In the genomic region with DNA sequence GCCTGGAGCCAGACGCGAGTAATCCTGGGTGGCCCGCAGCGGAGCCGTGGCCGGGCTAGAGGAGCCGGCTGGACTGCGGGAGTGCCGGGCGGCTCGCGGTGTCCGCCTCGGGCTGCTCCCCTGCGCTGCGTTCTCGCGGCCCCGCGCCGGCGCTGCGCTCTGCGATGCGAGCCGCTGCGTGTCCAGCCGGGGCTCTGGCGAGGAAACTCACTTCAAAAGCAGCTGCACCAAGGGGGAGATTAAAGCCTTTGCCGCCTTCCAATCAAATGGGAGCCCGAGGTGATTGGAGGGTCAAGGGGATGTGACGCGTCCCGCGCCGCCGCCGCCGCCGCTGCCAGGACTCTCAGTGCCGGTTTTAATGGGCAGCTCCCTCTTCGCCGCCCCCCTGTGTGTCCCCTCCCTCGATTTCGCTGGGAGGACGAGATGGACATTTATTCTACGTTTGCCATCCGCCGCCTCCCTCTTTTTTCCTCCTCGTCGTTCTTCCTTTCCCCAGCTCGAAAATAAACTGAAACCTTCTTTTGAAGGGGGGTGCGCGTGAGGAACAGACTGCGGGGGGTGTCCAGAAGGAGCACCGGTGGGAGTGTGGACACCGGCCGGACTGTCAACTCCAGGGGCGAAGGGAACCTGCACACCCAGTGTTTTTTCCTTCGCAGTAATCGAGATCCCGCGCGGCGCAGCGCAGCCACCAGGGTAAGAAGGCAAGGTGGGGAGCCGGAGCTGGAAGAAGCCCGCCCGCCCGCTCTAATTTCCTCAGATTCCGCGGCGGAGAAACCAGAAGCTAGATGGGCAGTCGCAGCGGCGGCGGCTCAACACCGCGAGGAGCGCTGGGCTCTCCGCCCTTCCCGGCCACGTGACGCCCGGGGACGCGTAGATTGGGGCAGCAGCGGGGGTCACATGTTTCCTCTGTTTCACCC, we compare ENCODE assay signal across 8 cellular contexts. TPM values are rescaled to one million over a fixed set of nuclear protein-coding genes. Genes with fewer than 3 reads are reported as not detected.
DNase-seq lines count a peak whose midpoint lies in the region; ATAC-seq, FAIRE-seq and TF ChIP-seq lines count a peak whose summit lies in the region.

A gene with protein sequence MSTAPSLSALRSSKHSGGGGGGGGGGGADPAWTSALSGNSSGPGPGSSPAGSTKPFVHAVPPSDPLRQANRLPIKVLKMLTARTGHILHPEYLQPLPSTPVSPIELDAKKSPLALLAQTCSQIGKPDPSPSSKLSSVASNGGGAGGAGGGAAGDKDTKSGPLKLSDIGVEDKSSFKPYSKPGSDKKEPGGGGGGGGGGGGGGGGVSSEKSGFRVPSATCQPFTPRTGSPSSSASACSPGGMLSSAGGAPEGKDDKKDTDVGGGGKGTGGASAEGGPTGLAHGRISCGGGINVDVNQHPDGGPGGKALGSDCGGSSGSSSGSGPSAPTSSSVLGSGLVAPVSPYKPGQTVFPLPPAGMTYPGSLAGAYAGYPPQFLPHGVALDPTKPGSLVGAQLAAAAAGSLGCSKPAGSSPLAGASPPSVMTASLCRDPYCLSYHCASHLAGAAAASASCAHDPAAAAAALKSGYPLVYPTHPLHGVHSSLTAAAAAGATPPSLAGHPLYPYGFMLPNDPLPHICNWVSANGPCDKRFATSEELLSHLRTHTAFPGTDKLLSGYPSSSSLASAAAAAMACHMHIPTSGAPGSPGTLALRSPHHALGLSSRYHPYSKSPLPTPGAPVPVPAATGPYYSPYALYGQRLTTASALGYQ (minus strand): TSS at position 196 of the 917 bp plus-strand sequence. CDS start 345 bp downstream, outside the sequence.

- ATAC-seq in GM21825 (IDR thresholded peaks at IDR 0.05; ENCODE audit: unreplicated experiment) = peak; percentile 61
- peak; percentile 62 for ATAC-seq in RWPE2 (ENCODE audit: low read depth)
- ATAC-seq in GM18858 (IDR thresholded peaks at IDR 0.05; ENCODE audit: unreplicated experiment) = no peak

- peak within 1 kb of the TSS; percentile 62 for H3K4me3 ChIP-seq in RWPE2 (ENCODE audit: severe bottlenecking)
- H3K4me3 ChIP-seq in bronchial epithelial cell (ENCODE audit: low read depth, low read length) = peak within 1 kb of the TSS; percentile 95
- H3K4me3 ChIP-seq in iPS-18c (ENCODE audit: insufficient read depth, low read depth, low read length) = peak within 1 kb of the TSS; percentile 84
- H3K4me3 ChIP-seq in retinal pigment epithelial cell (ENCODE audit: low read length) = peak within 1 kb of the TSS; percentile 98

- H3K27ac ChIP-seq in RWPE2 (ENCODE audit: poor library complexity, severe bottlenecking) = peak within 1 kb of the TSS; percentile 85

- no peak for FAIRE-seq in bronchial epithelial cell (lab: Jason Lieb, UNC)

- in situ Hi-C loops in G401 (cut with HindIII; ENCODE audit: low sequenced_read_pairs) = no loop called here

- DNase-seq in G401 (ENCODE audit: low spot score) (peak; percentile 93), LoVo (ENCODE audit: low spot score) (peak; percentile 91), RWPE2 (ENCODE audit: low spot score) (peak; percentile 97), bronchial epithelial cell (ENCODE audit: low read depth) (peak; percentile 87), retinal pigment epithelial cell (ENCODE audit: low read depth) (peak; percentile 93)

- H3K27me3 ChIP-seq in RWPE2 (ENCODE audit: insufficient read depth, poor library complexity, severe bottlenecking) (no peaks in the 10 kb centered on the region), bronchial epithelial cell (ENCODE audit: control insufficient read depth, insufficient read depth, low read length) (no peaks in the 10 kb centered on the region)

- no peaks in the 10 kb centered on the region for H3K4me1 ChIP-seq in RWPE2 (ENCODE audit: insufficient read depth, poor library complexity, severe bottlenecking)

- H3K36me3 ChIP-seq in RWPE2 (ENCODE audit: low read depth) (peaks cover 19% of the 10 kb centered on the region), bronchial epithelial cell (ENCODE audit: control insufficient read depth, insufficient read depth, low read length) (peaks cover 6% of the 10 kb centered on the region)

- TF ChIP-seq CTCF in RWPE2 (IDR thresholded peaks at IDR 0.05; ENCODE audit: poor library complexity, severe bottlenecking) = no peak
- TF ChIP-seq CTCF in bronchial epithelial cell (IDR thresholded peaks at IDR 0.05; ENCODE audit: insufficient read depth, low read length, severe bottlenecking) = peak; percentile 14
- peak; percentile 17 for TF ChIP-seq CTCF in retinal pigment epithelial cell (conservative IDR thresholded peaks at IDR 0.05; ENCODE audit: low read depth, low read length)

- H3K9me3 ChIP-seq in RWPE2 (ENCODE audit: severe bottlenecking) (no peaks in the 10 kb centered on the region), iPS-18c (ENCODE audit: control insufficient read depth, insufficient read depth, low read length) (no peaks in the 10 kb centered on the region)

RNA-seq across cellular contexts. Expression of the gene that starts here (rescaled TPM):
- total RNA-seq in G401 (2014; rRNA removed; shearing (Covaris generic)) = 1.5 and 2.0 TPM in 2 replicates
- total RNA-seq in bronchial epithelial cell = 2.1 and 2.6 TPM in 2 replicates
